In the genomic region with DNA sequence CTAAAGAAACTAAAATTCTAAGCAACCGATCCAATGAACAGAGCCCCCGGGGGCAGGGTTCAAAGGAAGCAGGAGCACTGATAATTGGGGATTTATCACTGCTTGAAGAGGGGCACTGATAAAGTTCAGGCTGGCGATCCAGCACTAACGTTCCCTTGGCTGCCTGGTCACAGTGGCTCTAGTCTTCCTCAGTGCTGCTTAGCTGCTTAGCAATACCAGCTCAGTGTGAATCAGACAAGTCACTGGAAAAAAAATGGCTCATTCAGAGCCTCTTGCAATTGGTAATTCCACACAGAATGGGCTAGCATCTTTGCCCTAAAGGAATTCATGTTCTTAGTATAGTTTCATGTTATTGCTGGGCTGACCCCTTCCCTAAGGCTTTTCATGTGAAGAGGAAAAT, we compare ENCODE assay signal across 19 cellular contexts.
DNase-seq lines count a peak whose midpoint lies in the region; ATAC-seq, FAIRE-seq and TF ChIP-seq lines count a peak whose summit lies in the region.
"Had no signal": no experiment of that assay in that cellular context is flagged by ENCODE, and none has a peak within 500 bp of the region (broad histone marks: within the 10 kb centered on the region; RNA-seq: fewer than 3 reads in every experiment).

No MANE protein-coding gene starts in this region.

- no peaks in the 10 kb centered on the region for H3K9me3 Mint-ChIP-seq in neural crest cell
- peaks cover 2% of the 10 kb centered on the region for H3K9me3 Mint-ChIP-seq in stimulated activated effector memory CD8-positive, alpha-beta T cell treated with anti-CD3 and anti-CD28 coated beads, Interleukin-12 subunit alpha, Interleukin-12 subunit beta, amount 100 ng/mL, for 72 hours

- peaks cover 32% of the 10 kb centered on the region for H3K4me1 Mint-ChIP-seq in neural crest cell
- H3K4me1 Mint-ChIP-seq in stimulated activated effector memory CD8-positive, alpha-beta T cell treated with anti-CD3 and anti-CD28 coated beads, Interleukin-12 subunit alpha, Interleukin-12 subunit beta, amount 100 ng/mL, for 72 hours, result no peaks in the 10 kb centered on the region

- H3K9me3 ChIP-seq in endothelial cell of umbilical vein (replicated peaks; ENCODE audit: control insufficient read depth, insufficient read depth, low read length), result no peaks in the 10 kb centered on the region
- H3K9me3 ChIP-seq: HAP-1, Peyer's patch had no signal

- no peak for ATAC-seq in GM21528 (IDR thresholded peaks at IDR 0.05; ENCODE audit: low FRiP score, unreplicated experiment)
- ATAC-seq in GM21360 (IDR thresholded peaks at IDR 0.05; ENCODE audit: unreplicated experiment), result no peak
- no peak for ATAC-seq in stimulated activated effector memory CD8-positive, alpha-beta T cell treated with anti-CD3 and anti-CD28 coated beads, Interleukin-12 subunit alpha, Interleukin-12 subunit beta, amount 100 ng/mL, for 72 hours

- intact Hi-C loops in endothelial cell of umbilical vein (cut with micrococcal nuclease), result no loop called here

- H3K4me3 ChIP-seq in endothelial cell of umbilical vein (replicated peaks in 1 of 3; ENCODE audit: insufficient read depth in 1 of 3, low read depth in 1 of 3, low read length in 3 of 3), result no peak overlapping the region
- H3K4me3 ChIP-seq: HAP-1, Peyer's patch, SK-N-MC had no signal

- H3K36me3 Mint-ChIP-seq in neural crest cell (ENCODE audit: low read depth), result peaks cover 19% of the 10 kb centered on the region
- H3K36me3 Mint-ChIP-seq in stimulated activated effector memory CD8-positive, alpha-beta T cell treated with anti-CD3 and anti-CD28 coated beads, Interleukin-12 subunit alpha, Interleukin-12 subunit beta, amount 100 ng/mL, for 72 hours, result peaks cover 66% of the 10 kb centered on the region

- no peak for FAIRE-seq in endothelial cell of umbilical vein (lab: Jason Lieb, UNC)

- TF ChIP-seq POLR2A in endothelial cell of umbilical vein (IDR thresholded peaks at IDR 0.05; ENCODE audit: low read depth, low read length), result no peak

- peak overlapping the region; percentile 69 for H3K4me3 Mint-ChIP-seq in neural crest cell
- no peak overlapping the region for H3K4me3 Mint-ChIP-seq in stimulated activated effector memory CD8-positive, alpha-beta T cell treated with anti-CD3 and anti-CD28 coated beads, Interleukin-12 subunit alpha, Interleukin-12 subunit beta, amount 100 ng/mL, for 72 hours
- H3K4me3 Mint-ChIP-seq: CD8-positive, alpha-beta memory T cell had no signal

- H3K27me3 ChIP-seq in endothelial cell of umbilical vein (ENCODE audit: control insufficient read depth in 2 of 2, insufficient read depth in 2 of 2, low read length in 2 of 2), result no peaks in the 10 kb centered on the region
- H3K27me3 ChIP-seq: Peyer's patch had no signal

- H3K27me3 Mint-ChIP-seq in neural crest cell (ENCODE audit: low read depth), result no peaks in the 10 kb centered on the region
- H3K27me3 Mint-ChIP-seq: CD8-positive, alpha-beta memory T cell had no signal

- dilution Hi-C loops in endothelial cell of umbilical vein (cut with MboI; ENCODE audit: extremely low pct_ligation_motif_present, low sequenced_read_pairs), result no loop called here

- peak overlapping the region; percentile 19 for H2AFZ ChIP-seq in endothelial cell of umbilical vein (ENCODE audit: low read depth, low read length)

- CTCF ChIA-PET in endothelial cell of umbilical vein (lab: Charles Lee), result interaction anchor here (0.6 to 1.7 kb wide), 7 partner anchors 11 to 197 kb away, joined by 3 to 8 read pairs (median 3); no protein-coding TSS in a partner anchor

- H3K27ac Mint-ChIP-seq in neural crest cell (ENCODE audit: unreplicated experiment), result peak overlapping the region; percentile 91
- no peak overlapping the region for H3K27ac Mint-ChIP-seq in stimulated activated effector memory CD8-positive, alpha-beta T cell treated with anti-CD3 and anti-CD28 coated beads, Interleukin-12 subunit alpha, Interleukin-12 subunit beta, amount 100 ng/mL, for 72 hours

- H3K9ac ChIP-seq in endothelial cell of umbilical vein (replicated peaks; ENCODE audit: extremely low read depth, insufficient read depth, low read length), result no peak overlapping the region

- H3K4me2 ChIP-seq in endothelial cell of umbilical vein (ENCODE audit: insufficient read depth, low read length), result peak overlapping the region; percentile 25

- H3K9me1 ChIP-seq in endothelial cell of umbilical vein (replicated peaks; ENCODE audit: control insufficient read depth, extremely low read depth, insufficient read depth, low read length), result no peaks in the 10 kb centered on the region

- POLR2A ChIA-PET in endothelial cell of umbilical vein (lab: Charles Lee), result no interaction called here

- no TSS peak for BruUV-seq in endothelial cell of umbilical vein (replicated peaks; lab: Mats Ljungman, UMichigan)

- peaks cover 7 to 8% of the 10 kb centered on the region in 2 experiments for H3K36me3 ChIP-seq in endothelial cell of umbilical vein (ENCODE audit: control insufficient read depth in 2 of 2, extremely low read depth in 1 of 2, insufficient read depth in 2 of 2, low read length in 2 of 2)
- H3K36me3 ChIP-seq: HAP-1 had no signal

- DNase-seq in RKO (ENCODE audit: low spot score) (peak; percentile 22), endothelial cell of umbilical vein (ENCODE audit: low read depth, low spot score) (peak; percentile 19), neural crest cell (ENCODE audit: low read depth, low spot score) (peak; percentile 6), NCI-H2107 (lab: John Stamatoyannopoulos, UW) (no peak)
- DNase-seq in stimulated activated effector memory CD8-positive, alpha-beta T cell treated with anti-CD3 and anti-CD28 coated beads, Interleukin-12 subunit alpha, Interleukin-12 subunit beta, amount 100 ng/mL, for 72 hours (ENCODE audit: low spot score in 2 of 2), result no peak
- DNase-seq: CD8-positive, alpha-beta memory T cell; DMS79 treated with DMSO at 0.1 percent for 48 hours; MM.1S; NCI-H1092; NCI-H1436 treated with DMSO at 0.1 percent for 48 hours; NCI-H2081; NCI-H748 treated with DMSO at 0.1 percent for 48 hours; NK-92 treated with Interleukin-12 subunit alpha and Interleukin-12 subunit beta, amount 100 ng/mL, for 24 hours; Peyer's patch; SHP77 had no signal

- no peaks in the 10 kb centered on the region for H4K20me1 ChIP-seq in endothelial cell of umbilical vein (replicated peaks; ENCODE audit: control insufficient read depth, extremely low read depth, insufficient read depth, low read length)

- TF ChIP-seq CTCF in endothelial cell of umbilical vein (IDR thresholded peaks at IDR 0.05; ENCODE audit: extremely low read depth in 1 of 2, insufficient read depth in 1 of 2, low read depth in 1 of 2, low read length in 2 of 2) (no peak), neural crest cell (conservative IDR thresholded peaks at IDR 0.05) (no peak)

- H3K27ac ChIP-seq in endothelial cell of umbilical vein (ENCODE audit: insufficient read depth, low read depth, low read length), result no peak overlapping the region
- H3K27ac ChIP-seq: Peyer's patch, SK-N-MC had no signal

- no peaks in the 10 kb centered on the region for H3K79me2 ChIP-seq in endothelial cell of umbilical vein (ENCODE audit: control insufficient read depth, insufficient read depth, low read length)

- H3K4me1 ChIP-seq in endothelial cell of umbilical vein (ENCODE audit: control insufficient read depth, extremely low read depth, insufficient read depth, low read length), result peaks cover 10% of the 10 kb centered on the region
- H3K4me1 ChIP-seq: HAP-1, Peyer's patch had no signal

TF ChIP-seq in endothelial cell of umbilical vein, 7 proteins besides CTCF, POLR2A, EP300 and RAD21:
- TF ChIP-seq FOS (IDR thresholded peaks at IDR 0.05; ENCODE audit: borderline replicate concordance, insufficient read depth, low read length) (no peak), MYC (IDR thresholded peaks at IDR 0.05; ENCODE audit: low read depth, low read length) (no peak), MAX (IDR thresholded peaks at IDR 0.05; ENCODE audit: insufficient read depth, insufficient read length) (no peak), JUN (IDR thresholded peaks at IDR 0.05; ENCODE audit: borderline replicate concordance, insufficient read depth, insufficient read length, low read depth) (no peak), GATA2 (IDR thresholded peaks at IDR 0.05; ENCODE audit: insufficient read depth, insufficient read length, low read depth, low read length) (no peak), EZH2 (IDR thresholded peaks at IDR 0.05; ENCODE audit: borderline replicate concordance, low read depth, low read length, severe bottlenecking) (no peak), POLR2AphosphoS5 (IDR thresholded peaks at IDR 0.05; ENCODE audit: insufficient read depth, low read depth, low read length) (no peak)

Comparison
In these comparisons a context has a peak if more than half of its experiments do, and no peak if none do; other contexts are left out.
1. DNase-seq: peak in RKO (single experiment), endothelial cell of umbilical vein (single experiment) and neural crest cell (single experiment); none in NCI-H2107 (single experiment) and stimulated activated effector memory CD8-positive, alpha-beta T cell treated with anti-CD3 and anti-CD28 coated beads, Interleukin-12 subunit alpha, Interleukin-12 subunit beta, amount 100 ng/mL, for 72 hours (0 of 2).